Comparison of ENCODE assay signal across 15 cellular contexts in genomic region chr17:9802701-9803100, GRCh38. TPM values are rescaled to one million over a fixed set of nuclear protein-coding genes. Genes with fewer than 3 reads are reported as not detected.
"Had no signal": no experiment of that assay in that cellular context is flagged by ENCODE, and none has a peak within 500 bp of the region (broad histone marks: within the 10 kb centered on the region; RNA-seq: fewer than 3 reads in every experiment).

No MANE protein-coding gene starts in this region.

- H3K4me3 ChIP-seq: body of pancreas, ovary, stomach, thyroid gland had no signal

- H3K9me3 ChIP-seq: body of pancreas, ovary, thyroid gland had no signal

- H3K27me3 ChIP-seq: body of pancreas, ovary, thyroid gland had no signal

- H3K4me1 ChIP-seq: thyroid gland had no signal

- ATAC-seq: body of pancreas, esophagus mucosa had no signal

- H3K36me3 ChIP-seq: ovary, stomach, thyroid gland had no signal

- DNase-seq: activated B cell treated with CpG ODN at 0.5 μM for 24 hours; activated CD4-positive, alpha-beta T cell treated with anti-CD3 and anti-CD28 coated beads, Interleukin-2, amount 50 U/mL, for 4 hours; activated effector memory CD4-positive, alpha-beta T cell treated with Interleukin-2 at 50 U/mL for 16 hours; activated T-cell treated with anti-CD3 and anti-CD28 coated beads, Interleukin-2, amount 50 U/mL, for 24 hours; amniotic stem cell; body of pancreas; small intestine; stomach; thyroid gland had no signal

- H3K27ac ChIP-seq: body of pancreas, ovary, stomach, thyroid gland had no signal

RNA-seq across cellular contexts. Expression of gene DHRS7C, which starts 11.3 kb away (rescaled TPM):
- total RNA-seq: activated B cell treated with CpG ODN at 0.5 μM for 24 hours, body of pancreas, cerebellum, esophagus mucosa, fibroblast of villous mesenchyme, neural crest cell, ovary, stomach, thyroid gland had no signal
- polyA plus RNA-seq: ovary, stomach had no signal

RNA-seq across cellular contexts. Expression of gene GSG1L2, which starts 19.2 kb away (rescaled TPM):
- total RNA-seq: activated B cell treated with CpG ODN at 0.5 μM for 24 hours, body of pancreas, cerebellum, esophagus mucosa, fibroblast of villous mesenchyme, myocyte, neural crest cell, ovary, stomach, thyroid gland had no signal
- polyA plus RNA-seq: ovary, small intestine, stomach had no signal

RNA-seq across cellular contexts. Expression of gene GLP2R, which starts 23.0 kb away (rescaled TPM):
- total RNA-seq: activated B cell treated with CpG ODN at 0.5 μM for 24 hours, esophagus mucosa, myocyte, neural crest cell had no signal
